In the genomic region with DNA sequence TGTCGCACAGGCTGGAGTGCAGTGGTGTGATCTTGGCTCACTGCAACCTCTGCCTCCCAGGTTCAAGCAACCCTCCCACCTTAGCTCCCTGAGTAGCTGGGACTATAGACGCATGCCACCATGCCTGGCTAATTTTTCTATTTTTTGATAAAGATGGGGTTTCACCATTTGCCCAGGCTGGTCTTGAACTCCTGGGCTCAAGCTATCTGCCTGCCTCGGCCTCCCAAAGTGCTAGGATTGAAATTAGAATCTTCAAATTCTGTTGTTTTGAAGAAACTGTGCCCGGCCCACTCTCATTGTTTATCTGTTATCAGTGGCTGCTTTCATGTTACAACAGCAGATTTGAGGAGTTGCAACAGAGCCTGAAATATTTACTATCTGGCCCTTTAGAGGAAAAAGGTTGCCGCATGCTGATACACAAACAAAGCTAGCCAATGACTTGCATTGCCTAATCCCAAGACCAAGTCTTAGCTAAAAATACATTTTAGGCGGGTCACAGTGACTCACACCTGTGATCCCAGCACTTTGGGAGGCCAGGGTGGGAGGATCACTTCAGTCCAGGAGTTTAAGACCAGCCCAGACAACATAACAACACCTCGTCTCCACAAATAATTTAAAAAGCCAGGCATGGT, we compare ENCODE assay signal across 1 cellular context.
TF ChIP-seq lines count a peak whose summit lies in the region.

No MANE protein-coding gene starts in this region.

TF ChIP-seq in HepG2, 621 proteins besides CTCF, POLR2A, EP300 and RAD21 (continued from another document and continues in another):
- TF ChIP-seq ZNF142 (CRISPR knock-in tag; IDR thresholded peaks at IDR 0.05), result peak; percentile 61; the same call in 1 of the 2 replicates
- TF ChIP-seq ZNF484 (CRISPR knock-in tag; IDR thresholded peaks at IDR 0.05; ENCODE audit: borderline replicate concordance, low read depth), result no peak
- TF ChIP-seq STAT6 (CRISPR knock-in tag; IDR thresholded peaks at IDR 0.05; ENCODE audit: borderline replicate concordance), result no peak
- peak; percentile 38 for TF ChIP-seq MLX (CRISPR knock-in tag; IDR thresholded peaks at IDR 0.05)
- no peak for TF ChIP-seq LRRFIP1 (CRISPR knock-in tag; conservative IDR thresholded peaks at IDR 0.05)
- no peak for TF ChIP-seq KAT2B (IDR thresholded peaks at IDR 0.05; ENCODE audit: borderline replicate concordance, low read depth, low read length)
- TF ChIP-seq, protein P1, sequence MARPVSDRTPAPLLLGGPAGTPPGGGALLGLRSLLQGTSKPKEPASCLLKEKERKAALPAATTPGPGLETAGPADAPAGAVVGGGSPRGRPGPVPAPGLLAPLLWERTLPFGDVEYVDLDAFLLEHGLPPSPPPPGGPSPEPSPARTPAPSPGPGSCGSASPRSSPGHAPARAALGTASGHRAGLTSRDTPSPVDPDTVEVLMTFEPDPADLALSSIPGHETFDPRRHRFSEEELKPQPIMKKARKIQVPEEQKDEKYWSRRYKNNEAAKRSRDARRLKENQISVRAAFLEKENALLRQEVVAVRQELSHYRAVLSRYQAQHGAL (CRISPR knock-in tag; IDR thresholded peaks at IDR 0.05; ENCODE audit: not compliant biosample characterization), result no peak
- no peak for TF ChIP-seq CENPX (CRISPR knock-in tag; IDR thresholded peaks at IDR 0.05)
- TF ChIP-seq NFKB2 (CRISPR knock-in tag; IDR thresholded peaks at IDR 0.05; ENCODE audit: borderline replicate concordance), result no peak
- TF ChIP-seq, protein P2, sequence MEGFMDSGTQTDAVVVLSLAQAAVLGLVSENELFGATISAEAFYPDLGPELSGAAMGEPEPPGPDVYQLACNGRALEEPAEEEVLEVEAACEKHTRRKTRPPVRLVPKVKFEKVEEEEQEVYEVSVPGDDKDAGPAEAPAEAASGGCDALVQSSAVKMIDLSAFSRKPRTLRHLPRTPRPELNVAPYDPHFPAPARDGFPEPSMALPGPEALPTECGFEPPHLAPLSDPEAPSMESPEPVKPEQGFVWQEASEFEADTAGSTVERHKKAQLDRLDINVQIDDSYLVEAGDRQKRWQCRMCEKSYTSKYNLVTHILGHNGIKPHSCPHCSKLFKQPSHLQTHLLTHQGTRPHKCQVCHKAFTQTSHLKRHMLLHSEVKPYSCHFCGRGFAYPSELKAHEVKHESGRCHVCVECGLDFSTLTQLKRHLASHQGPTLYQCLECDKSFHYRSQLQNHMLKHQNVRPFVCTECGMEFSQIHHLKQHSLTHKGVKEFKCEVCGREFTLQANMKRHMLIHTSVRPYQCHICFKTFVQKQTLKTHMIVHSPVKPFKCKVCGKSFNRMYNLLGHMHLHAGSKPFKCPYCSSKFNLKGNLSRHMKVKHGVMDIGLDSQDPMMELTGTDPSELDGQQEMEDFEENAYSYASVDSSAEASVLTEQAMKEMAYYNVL (CRISPR knock-in tag; IDR thresholded peaks at IDR 0.05; ENCODE audit: borderline replicate concordance), result peak; percentile 79; the same call in 1 of the 2 replicates
- no peak for TF ChIP-seq ZSCAN21 (CRISPR knock-in tag; IDR thresholded peaks at IDR 0.05; ENCODE audit: borderline replicate concordance)
- peak; percentile 72; the same call in 1 of the 2 replicates for TF ChIP-seq ZNF800 (CRISPR knock-in tag; IDR thresholded peaks at IDR 0.05)
- TF ChIP-seq SP5 (CRISPR knock-in tag; IDR thresholded peaks at IDR 0.05; ENCODE audit: borderline replicate concordance, low read depth), result peak; percentile 86
- TF ChIP-seq KDM1A (CRISPR knock-in tag; IDR thresholded peaks at IDR 0.05), result peak; percentile 25; the same call in 1 of the 2 replicates
- no peak for TF ChIP-seq ZNF17 (CRISPR knock-in tag; IDR thresholded peaks at IDR 0.05)
- peak; percentile 49 for TF ChIP-seq FOXA1 (IDR thresholded peaks at IDR 0.05)
- peak; percentile 86 for TF ChIP-seq FOXA1 (CRISPR knock-in tag; IDR thresholded peaks at IDR 0.05)
- TF ChIP-seq DRAP1 (CRISPR knock-in tag; IDR thresholded peaks at IDR 0.05), result 0 out of 2 replicates have a peak, but pooled peaks have one; percentile 19
- peak; percentile 94 for TF ChIP-seq GATA4 (IDR thresholded peaks at IDR 0.05; ENCODE audit: borderline replicate concordance, low read depth)
- TF ChIP-seq ZFP90 (CRISPR knock-in tag; IDR thresholded peaks at IDR 0.05; ENCODE audit: borderline replicate concordance), result peak; percentile 35; the same call in 1 of the 2 replicates
- TF ChIP-seq CREM (IDR thresholded peaks at IDR 0.05), result peak; percentile 89
- TF ChIP-seq CREM (CRISPR knock-in tag; IDR thresholded peaks at IDR 0.05), result no peak
- no peak for TF ChIP-seq ZFYVE20 (CRISPR knock-in tag; IDR thresholded peaks at IDR 0.05; ENCODE audit: borderline replicate concordance, low read depth)
- peak; percentile 97 for TF ChIP-seq PITX1 (CRISPR knock-in tag; IDR thresholded peaks at IDR 0.05)
- TF ChIP-seq ZNF30 (CRISPR knock-in tag; IDR thresholded peaks at IDR 0.05), result no peak
- TF ChIP-seq NR2C2 (CRISPR knock-in tag; IDR thresholded peaks at IDR 0.05; ENCODE audit: borderline replicate concordance), result peak; percentile 57; the same call in 1 of the 2 replicates
- TF ChIP-seq ATM (IDR thresholded peaks at IDR 0.05; ENCODE audit: borderline replicate concordance), result no peak
- peak; percentile 93 for TF ChIP-seq ZBTB43 (CRISPR knock-in tag; conservative IDR thresholded peaks at IDR 0.05)
- TF ChIP-seq ZSCAN20 (CRISPR knock-in tag; IDR thresholded peaks at IDR 0.05; ENCODE audit: borderline replicate concordance), result no peak
- TF ChIP-seq ZNF280B (CRISPR knock-in tag; IDR thresholded peaks at IDR 0.05; ENCODE audit: borderline replicate concordance), result no peak
- 0 out of 2 replicates have a peak, but pooled peaks have one; percentile 68 for TF ChIP-seq KLF9 (CRISPR knock-in tag; IDR thresholded peaks at IDR 0.05; ENCODE audit: low read depth)
- no peak; the same call in 1 of the 2 replicates for TF ChIP-seq SSRP1 (CRISPR knock-in tag; IDR thresholded peaks at IDR 0.05)
